In the genomic region with DNA sequence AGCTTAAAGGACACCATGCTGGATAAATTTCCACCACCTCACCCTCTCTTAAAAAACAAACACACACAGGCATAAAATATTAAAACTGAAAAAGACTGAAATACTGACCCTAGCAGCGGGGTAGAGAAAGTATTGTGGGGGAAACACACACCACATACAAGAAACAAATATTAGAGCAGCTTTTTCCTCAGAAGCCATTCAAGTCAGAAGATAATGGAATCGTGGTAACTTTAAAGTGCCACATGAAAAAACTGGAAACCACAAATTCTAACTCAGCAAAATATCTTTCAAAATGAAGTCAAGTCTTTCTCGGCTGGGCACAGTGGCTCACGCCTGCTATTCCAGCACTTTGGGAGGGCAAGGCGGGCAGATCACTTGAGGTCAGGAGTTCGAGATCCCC, we compare ENCODE assay signal across 37 cellular contexts.
"Had no signal": no experiment of that assay in that cellular context is flagged by ENCODE, and none has a peak within 500 bp of the region (broad histone marks: within the 10 kb centered on the region; RNA-seq: fewer than 3 reads in every experiment).

No MANE protein-coding gene starts in this region.

- H3K9me3 ChIP-seq: ascending aorta, body of pancreas, breast epithelium, Peyer's patch had no signal

- H3K27me3 ChIP-seq: ascending aorta, body of pancreas, breast epithelium, Peyer's patch had no signal

- ATAC-seq: activated CD8-positive, alpha-beta T cell treated with anti-CD3 and anti-CD28 coated beads for 36 hours; activated T-cell treated with anti-CD3 and anti-CD28 coated beads, Interleukin-2, amount 50 U/mL, for 72 hours; activated T-helper 17 cell treated with anti-CD3 and anti-CD28 coated beads, Interleukin-2, amount 50 U/mL, for 72 hours; body of pancreas; PC-3; Right ventricle myocardium inferior had no signal

- H3K4me3 ChIP-seq: ascending aorta, body of pancreas, breast epithelium, Peyer's patch had no signal

- DNase-seq: activated CD4-positive, alpha-beta T cell treated with anti-CD3 and anti-CD28 coated beads for 1 hour; activated CD4-positive, alpha-beta T cell treated with anti-CD3 and anti-CD28 coated beads, Interleukin-2, amount 10 ng/mL, durations not matched to agents 24 days and 14 days; activated CD4-positive, alpha-beta T cell treated with anti-CD3 and anti-CD28 coated beads, Interleukin-2, amount 50 U/mL, for 4 hours; activated CD4-positive, CD25-positive, alpha-beta regulatory T cell; activated CD8-positive, alpha-beta T cell treated with anti-CD3 and anti-CD28 coated beads for 36 hours; activated effector memory CD4-positive, alpha-beta T cell treated with anti-CD3 and anti-CD28 coated beads, Interleukin-2, amount 50 U/mL, for 16 hours; activated naive CD4-positive, alpha-beta T cell; activated naive CD4-positive, alpha-beta T cell treated with anti-CD3 and anti-CD28 coated beads, Interleukin-2, amount 50 U/mL, for 16 hours; activated naive CD8-positive, alpha-beta T cell treated with anti-CD3 and anti-CD28 coated beads for 36 hours; activated T-cell treated with anti-CD3 and anti-CD28 coated beads, Interleukin-2, amount 50 U/mL, for 1 hour; activated T-cell treated with anti-CD3 and anti-CD28 coated beads, Interleukin-2, amount 50 U/mL, for 72 hours; amygdala; body of pancreas; caudate nucleus; cerebellar nuclear complex; KG1; NCI-H1105; NCI-H1417 treated with DMSO at 0.1 percent for 48 hours; NCI-H1694; NCI-H1930; NCI-H2081 treated with DMSO at 0.1 percent for 48 hours; NCI-H345; NCI-H510A; NCI-H526 treated with DMSO at 0.1 percent for 48 hours; NCI-H774; PC-3; Peyer's patch; SIG-M5; SW 1271; T-helper 1 cell; T-helper 9 cell; WERI-Rb-1 had no signal

- H3K4me1 ChIP-seq: ascending aorta, body of pancreas, breast epithelium, Peyer's patch had no signal

- H3K27ac ChIP-seq: ascending aorta, body of pancreas, breast epithelium, Peyer's patch, RWPE1, WERI-Rb-1 had no signal

- H3K36me3 ChIP-seq: breast epithelium, Peyer's patch, WERI-Rb-1 had no signal
